Comparison of ENCODE assay signal across 10 cellular contexts in the genomic region with DNA sequence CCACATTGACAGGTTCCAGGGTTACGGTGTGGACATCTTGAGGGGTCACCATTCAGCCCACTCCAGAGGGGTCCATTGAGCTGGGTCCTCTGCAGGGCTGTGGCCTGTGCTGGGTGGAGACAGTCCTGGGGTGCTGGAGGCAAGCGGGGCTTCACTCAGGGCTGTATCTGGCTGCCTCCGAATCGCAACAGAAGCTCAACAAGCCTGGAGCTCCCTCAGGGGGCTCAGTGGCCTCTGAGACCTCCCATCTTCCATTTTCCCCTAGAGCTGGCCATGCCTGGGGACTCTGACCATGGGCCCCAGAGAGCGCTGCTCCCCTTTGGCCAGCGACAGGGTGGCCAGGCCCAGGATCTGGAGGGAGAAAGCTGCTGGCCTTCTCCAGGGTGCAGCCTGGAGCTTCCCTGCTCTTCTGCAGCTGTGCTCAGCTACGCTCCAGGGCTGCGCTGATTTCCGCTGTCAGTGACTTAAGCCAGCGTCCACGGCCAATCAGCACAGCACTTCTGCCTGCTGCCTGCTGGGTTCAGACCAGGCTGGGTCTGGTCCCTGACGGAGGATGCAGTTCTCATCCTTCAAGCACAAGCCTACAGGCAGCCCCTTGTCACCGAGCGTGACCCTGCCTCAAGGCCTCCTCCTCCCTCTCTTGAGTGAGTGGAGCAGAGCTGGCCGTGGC. TPM values are rescaled to one million over a fixed set of nuclear protein-coding genes. Genes with fewer than 3 reads are reported as not detected.
DNase-seq lines count a peak whose midpoint lies in the region; ATAC-seq and TF ChIP-seq lines count a peak whose summit lies in the region.
"Had no signal": no experiment of that assay in that cellular context is flagged by ENCODE, and none has a peak within 500 bp of the region (broad histone marks: within the 10 kb centered on the region; RNA-seq: fewer than 3 reads in every experiment).

No MANE protein-coding gene starts in this region.

- peak overlapping the region in 1 of 2 donors; percentile 98 for H3K27ac ChIP-seq in coronary artery
- H3K27ac ChIP-seq in mesendoderm (ENCODE audit: low read depth, low read length): no peak overlapping the region
- H3K27ac ChIP-seq: PC-9 had no signal

- no peak overlapping the region for H3K18ac ChIP-seq in mesendoderm (ENCODE audit: low read length)

- WGBS in mesendoderm (ENCODE audit: extremely low coverage, insufficient coverage, low lambda C conversion rate): no CpG with 5 or more reads among the region's 15 CpGs

- H3K4me3 ChIP-seq in AG10803 (ENCODE audit: low read length) (no peak overlapping the region), coronary artery (no peak overlapping the region), mesendoderm (ENCODE audit: low read length) (no peak overlapping the region)
- H3K4me3 ChIP-seq: PC-9 had no signal

- no peak overlapping the region for H4K8ac ChIP-seq in mesendoderm (ENCODE audit: low read depth, low read length)

- peaks cover 0 to 5% (median 0%) of the 10 kb centered on the region in 9 donors for H3K9me3 Mint-ChIP-seq in naive thymus-derived CD8-positive, alpha-beta T cell
- H3K9me3 Mint-ChIP-seq in activated CD4-positive, alpha-beta memory T cell treated with anti-CD3 and anti-CD28 coated beads for 36 hours: peaks cover 2% of the 10 kb centered on the region

- H3K4ac ChIP-seq in mesendoderm (ENCODE audit: low read depth, low read length): no peak overlapping the region

- no peak overlapping the region for H3K56ac ChIP-seq in mesendoderm (ENCODE audit: low read length)

- no peak overlapping the region for H3K4me2 ChIP-seq in mesendoderm (ENCODE audit: low read length)
- H3K4me2 ChIP-seq: PC-9 had no signal

- H3K36me3 Mint-ChIP-seq in naive thymus-derived CD8-positive, alpha-beta T cell: no peaks in the 10 kb centered on the region
- no peaks in the 10 kb centered on the region for H3K36me3 Mint-ChIP-seq in activated CD4-positive, alpha-beta memory T cell treated with anti-CD3 and anti-CD28 coated beads for 36 hours

- peaks cover 3 to 8% (median 4%) of the 10 kb centered on the region in 5 donors for H3K27me3 Mint-ChIP-seq in naive thymus-derived CD8-positive, alpha-beta T cell
- H3K27me3 Mint-ChIP-seq in activated CD4-positive, alpha-beta memory T cell treated with anti-CD3 and anti-CD28 coated beads for 36 hours: peaks cover 17% of the 10 kb centered on the region

- POLR2A ChIA-PET in naive thymus-derived CD8-positive, alpha-beta T cell (lab: Charles Lee): no interaction called here
- POLR2A ChIA-PET in activated CD4-positive, alpha-beta memory T cell treated with anti-CD3 and anti-CD28 coated beads for 36 hours (lab: Charles Lee): no interaction called here

- CTCF ChIA-PET in activated CD4-positive, alpha-beta memory T cell treated with anti-CD3 and anti-CD28 coated beads for 36 hours (lab: Charles Lee): no interaction called here

- H3K23ac ChIP-seq in mesendoderm (ENCODE audit: low read length): no peak overlapping the region

- no peak for ATAC-seq in GM21390 (IDR thresholded peaks at IDR 0.05; ENCODE audit: unreplicated experiment)
- no peak for ATAC-seq in naive thymus-derived CD8-positive, alpha-beta T cell

- peak; percentile 50 for DNase-seq in AG10803 (ENCODE audit: low read depth)
- DNase-seq in NCI-H2227 (lab: John Stamatoyannopoulos, UW; ENCODE audit: unreplicated experiment): peak; percentile 63
- peak; percentile 74 for DNase-seq in coronary artery (ENCODE audit: low spot score)
- DNase-seq in mesendoderm: peak; percentile 77
- no peak for DNase-seq in SIG-M5 treated with dmso at 0.1 percent for 504 hours (lab: John Stamatoyannopoulos, UW; ENCODE audit: unreplicated experiment)
- no peak for DNase-seq in naive thymus-derived CD8-positive, alpha-beta T cell
- no peak for DNase-seq in activated CD4-positive, alpha-beta memory T cell treated with anti-CD3 and anti-CD28 coated beads for 36 hours
- DNase-seq: activated CD4-positive, alpha-beta T cell treated with anti-CD3 and anti-CD28 coated beads for 4 hours; PC-9 had no signal

- intact Hi-C loops in activated CD4-positive, alpha-beta memory T cell treated with anti-CD3 and anti-CD28 coated beads for 36 hours (cut with micrococcal nuclease): no loop called here

- no peaks in the 10 kb centered on the region for H3K27me3 ChIP-seq in mesendoderm (ENCODE audit: insufficient read depth, low read length, poor library complexity)

- H3K4me1 Mint-ChIP-seq in naive thymus-derived CD8-positive, alpha-beta T cell: no peaks in the 10 kb centered on the region
- no peaks in the 10 kb centered on the region for H3K4me1 Mint-ChIP-seq in activated CD4-positive, alpha-beta memory T cell treated with anti-CD3 and anti-CD28 coated beads for 36 hours (ENCODE audit: low read depth)

- TF ChIP-seq CTCF in AG10803 (conservative IDR thresholded peaks at IDR 0.05; ENCODE audit: low read length) (no peak), coronary artery (IDR thresholded peaks at IDR 0.05) (no peak)

- H4K5ac ChIP-seq in mesendoderm (ENCODE audit: low read length): no peak overlapping the region

- peaks cover 5% of the 10 kb centered on the region for H3K4me1 ChIP-seq in mesendoderm (ENCODE audit: control insufficient read depth, low read depth, low read length)

- H2AK5ac ChIP-seq in mesendoderm (ENCODE audit: low read length): no peak overlapping the region

- no peak overlapping the region for H2BK120ac ChIP-seq in mesendoderm (ENCODE audit: low read depth, low read length)

- H2BK5ac ChIP-seq in mesendoderm (ENCODE audit: low read length): no peak overlapping the region

- no peaks in the 10 kb centered on the region for H3K79me1 ChIP-seq in mesendoderm (ENCODE audit: low read length)

- H3K4me3 Mint-ChIP-seq in naive thymus-derived CD8-positive, alpha-beta T cell: no peak overlapping the region
- H3K4me3 Mint-ChIP-seq in activated CD4-positive, alpha-beta memory T cell treated with anti-CD3 and anti-CD28 coated beads for 36 hours: no peak overlapping the region

- no peaks in the 10 kb centered on the region for H3K36me3 ChIP-seq in mesendoderm (ENCODE audit: control insufficient read depth, insufficient read depth, low read length)

- H3K9ac ChIP-seq in mesendoderm (ENCODE audit: low read length): no peak overlapping the region

- no peak overlapping the region for H3K27ac Mint-ChIP-seq in naive thymus-derived CD8-positive, alpha-beta T cell
- H3K27ac Mint-ChIP-seq in activated CD4-positive, alpha-beta memory T cell treated with anti-CD3 and anti-CD28 coated beads for 36 hours: no peak overlapping the region

- H3K79me2 ChIP-seq in mesendoderm (ENCODE audit: control insufficient read depth, insufficient read depth, low read length): no peaks in the 10 kb centered on the region

- H2BK15ac ChIP-seq in mesendoderm (replicated peaks; ENCODE audit: low read depth): no peak overlapping the region

RNA-seq across cellular contexts. Expression of a gene that starts 44.9 kb away (rescaled TPM):
- polyA plus RNA-seq in mesendoderm (2013, experiment 1 of 2): 4.6 TPM
- polyA plus RNA-seq in mesendoderm (2013, experiment 2 of 2): 4.7 TPM
- 10 to 100 TPM; 34.3 to 36.9 TPM for total RNA-seq in naive thymus-derived CD8-positive, alpha-beta T cell
- 1 to 10 TPM; 2.9 to 7.7 (median 5.2) TPM for polyA plus RNA-seq in naive thymus-derived CD8-positive, alpha-beta T cell
- total RNA-seq in activated CD4-positive, alpha-beta memory T cell treated with anti-CD3 and anti-CD28 coated beads for 36 hours: 10 to 100 TPM; 37.6 to 40.6 TPM

Comparison
In these comparisons a context has a peak if more than half of its experiments do, and no peak if none do; other contexts are left out.
1. DNase-seq: peak in AG10803 (single experiment), NCI-H2227 (single experiment), coronary artery (single experiment) and mesendoderm (single experiment); none in SIG-M5 treated with dmso at 0.1 percent for 504 hours (single experiment), naive thymus-derived CD8-positive, alpha-beta T cell (0 of 10) and activated CD4-positive, alpha-beta memory T cell treated with anti-CD3 and anti-CD28 coated beads for 36 hours (single experiment).